22 cellular contexts compared by ENCODE assay signal in the genomic region with DNA sequence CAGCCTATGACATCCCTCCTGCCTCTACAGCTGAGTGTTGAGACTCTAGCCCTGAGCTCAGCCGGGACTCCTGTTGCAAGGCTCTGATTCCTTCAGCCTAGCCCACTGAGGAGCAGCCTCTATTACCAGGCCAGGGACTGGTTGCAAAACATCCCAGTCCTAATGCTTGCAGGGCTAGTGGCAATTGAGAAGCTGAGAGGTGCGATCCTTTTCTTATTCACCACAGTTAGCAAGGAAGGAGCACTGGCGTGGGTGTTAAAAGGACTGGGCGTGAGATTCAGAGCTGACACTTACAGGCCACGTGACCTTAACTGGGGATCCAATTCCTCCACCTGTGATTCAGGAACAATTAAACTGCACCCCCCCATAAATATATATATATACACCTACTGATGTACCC.
"Had no signal": no experiment of that assay in that cellular context is flagged by ENCODE, and none has a peak within 500 bp of the region (broad histone marks: within the 10 kb centered on the region; RNA-seq: fewer than 3 reads in every experiment).

No MANE protein-coding gene starts in this region.

- ATAC-seq: HepG2, Panc1, PC-3 had no signal

- DNase-seq: IMR-90, Kasumi-1, MM.1S, NCI-H1092 treated with DMSO at 0.1 percent for 48 hours, NCI-H1436, NCI-H187, NCI-H2029, NCI-H2081 treated with DMSO at 0.1 percent for 48 hours, NCI-H2171, NCI-H226, NCI-H446, NCI-H510A, NCI-H524 treated with DMSO at 0.1 percent for 48 hours, NCI-H69, NCI-H774, PC-3, SHP77, SK-N-SH had no signal

- H3K9me2 ChIP-seq: SK-N-SH had no signal

- H3K9me3 ChIP-seq: SK-N-SH had no signal

- H3K27ac ChIP-seq: KMS-11, RWPE1 had no signal

- H3K4me2 ChIP-seq: KMS-11, SK-N-SH had no signal
